Comparison of ENCODE assay signal across 12 cellular contexts in the genomic region with DNA sequence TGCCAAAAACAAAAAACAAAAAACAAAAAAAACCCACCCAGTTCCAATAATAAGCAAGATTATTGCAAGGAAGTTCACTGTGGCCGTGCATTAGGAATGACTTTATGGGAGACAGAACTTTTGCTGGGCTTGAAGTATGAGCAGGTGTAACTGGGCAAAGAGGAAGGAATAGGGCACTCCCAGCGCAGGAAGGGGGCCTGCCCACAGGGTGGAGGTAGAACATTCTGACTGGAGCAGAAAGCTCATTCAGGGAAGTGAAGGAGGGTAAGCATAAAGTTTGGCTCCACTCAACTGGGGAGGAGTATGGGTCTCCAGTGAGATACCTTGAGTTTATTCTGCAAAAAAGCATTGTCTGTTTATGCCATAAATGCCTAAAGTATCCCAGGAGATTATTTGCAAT. TPM values are rescaled to one million over a fixed set of nuclear protein-coding genes. Genes with fewer than 3 reads are reported as not detected.
DNase-seq lines count a peak whose midpoint lies in the region; TF ChIP-seq lines count a peak whose summit lies in the region.
"Had no signal": no experiment of that assay in that cellular context is flagged by ENCODE, and none has a peak within 500 bp of the region (broad histone marks: within the 10 kb centered on the region; RNA-seq: fewer than 3 reads in every experiment).

No MANE protein-coding gene starts in this region.

- H3K9me3 Mint-ChIP-seq in H9, result no peaks in the 10 kb centered on the region

- H2BK20ac ChIP-seq in H9 (ENCODE audit: low read depth, low read length, poor library complexity, severe bottlenecking), result no peak overlapping the region

- intact Hi-C loops in sigmoid colon (cut with DNase I), result no loop called here

- H3K79me2 ChIP-seq in H9 (ENCODE audit: insufficient read depth, low read length), result no peaks in the 10 kb centered on the region

- no peak overlapping the region for H2BK12ac ChIP-seq in H9 (ENCODE audit: insufficient read length, low read depth, low read length)

- H3K56ac ChIP-seq in H9 (ENCODE audit: insufficient read length, low read depth, low read length), result no peak overlapping the region

- H3K9me3 ChIP-seq in H9 (ENCODE audit: control insufficient read depth, low read depth, low read length), result no peaks in the 10 kb centered on the region
- H3K9me3 ChIP-seq in sigmoid colon, result no peaks in the 10 kb centered on the region
- H3K9me3 ChIP-seq: uterus had no signal

- H2AFZ ChIP-seq in H9 (ENCODE audit: low read length), result no peak overlapping the region

- no peak overlapping the region for H3K4me3 ChIP-seq in kidney epithelial cell (ENCODE audit: low read depth, low read length)
- no peak overlapping the region for H3K4me3 ChIP-seq in sigmoid colon
- H3K4me3 ChIP-seq: uterus had no signal

- no peak overlapping the region for H2BK120ac ChIP-seq in H9 (ENCODE audit: low read depth, low read length, poor library complexity, severe bottlenecking)

- DNase-seq in COR-L47 (lab: John Stamatoyannopoulos, UW) (peak; percentile 27), H9 (peak; percentile 52), RWPE1 (ENCODE audit: low spot score) (peak; percentile 24), kidney epithelial cell (ENCODE audit: low read depth) (no peak), germinal center (ENCODE audit: low spot score) (no peak), sigmoid colon (no peak), GM03348 (ENCODE audit: low spot score) (no peak)
- DNase-seq in activated naive CD4-positive, alpha-beta T cell (lab: John Stamatoyannopoulos, UW), result no peak
- DNase-seq: effector CD4-positive, alpha-beta T cell; head of caudate nucleus; SW 1271; uterus had no signal

- H4K20me1 ChIP-seq in H9 (ENCODE audit: control insufficient read depth, insufficient read depth, insufficient read length), result no peaks in the 10 kb centered on the region

- no peak overlapping the region for H2BK5ac ChIP-seq in H9 (ENCODE audit: insufficient read length, low read length)

- H3K4me1 ChIP-seq in H9 (ENCODE audit: insufficient read depth, low read length) (no peaks in the 10 kb centered on the region), sigmoid colon (no peaks in the 10 kb centered on the region)
- H3K4me1 ChIP-seq: uterus had no signal

- peaks cover 7 to 20% of the 10 kb centered on the region in 2 experiments for H3K4me1 Mint-ChIP-seq in H9

- H3K4me3 Mint-ChIP-seq in H9, result no peak overlapping the region

- TF ChIP-seq CTCF in H9 (conservative IDR thresholded peaks at IDR 0.05) (peak; percentile 68), RWPE1 (conservative IDR thresholded peaks at IDR 0.05; ENCODE audit: low read depth) (no peak), kidney epithelial cell (IDR thresholded peaks at IDR 0.05; ENCODE audit: insufficient read depth, low read length, poor library complexity, severe bottlenecking) (peak; percentile 10), sigmoid colon (IDR thresholded peaks at IDR 0.05) (no peak)

- no peaks in the 10 kb centered on the region; the same call in 1 of the 2 replicates for H3K27me3 ChIP-seq in H9 (ENCODE audit: insufficient read depth, low read length)
- peaks cover 4% of the 10 kb centered on the region for H3K27me3 ChIP-seq in kidney epithelial cell (ENCODE audit: control insufficient read depth, insufficient read depth, low read length)
- no peaks in the 10 kb centered on the region for H3K27me3 ChIP-seq in sigmoid colon
- H3K27me3 ChIP-seq: uterus had no signal

- H3K27ac ChIP-seq in H9 (ENCODE audit: insufficient read length, low read depth, low read length), result no peak overlapping the region
- H3K27ac ChIP-seq in RWPE1, result no peak overlapping the region
- no peak overlapping the region for H3K27ac ChIP-seq in sigmoid colon
- H3K27ac ChIP-seq: uterus had no signal

- H3K9ac ChIP-seq in H9 (ENCODE audit: extremely low read depth, insufficient read length, low read length), result no peak overlapping the region

- no peak overlapping the region for H3T11ph ChIP-seq in H9 (ENCODE audit: low read length)

- no peak overlapping the region for H3K18ac ChIP-seq in H9 (ENCODE audit: insufficient read length, low read depth, low read length)

- CTCF ChIA-PET in RWPE1 (lab: Yijun Ruan, JAX), result no interaction called here

- no peak for TF ChIP-seq POLR2A in sigmoid colon (IDR thresholded peaks at IDR 0.05)

- no peak overlapping the region for H3K4ac ChIP-seq in H9 (ENCODE audit: low read depth, low read length)

- H3K23me2 ChIP-seq in H9 (ENCODE audit: insufficient read length, low read depth, low read length, poor library complexity, severe bottlenecking), result no peaks in the 10 kb centered on the region

- H2BK15ac ChIP-seq in H9 (ENCODE audit: low read depth, low read length), result no peak overlapping the region

- no peak overlapping the region for H4K8ac ChIP-seq in H9 (replicated peaks; ENCODE audit: insufficient read length, low read depth, low read length)

- no peak overlapping the region for H4K5ac ChIP-seq in H9 (ENCODE audit: insufficient read length, low read depth, low read length)

- H3K4me2 ChIP-seq in H9 (ENCODE audit: insufficient read depth, insufficient read length, low read length), result no peak overlapping the region

- no CpG with 5 or more reads among the region's 2 CpGs for WGBS in H9 (ENCODE audit: extremely low coverage, insufficient read length, low lambda C conversion rate)
- WGBS in sigmoid colon, 2 donors, result 12 to 36% methylated on average over 2 of the region's 2 CpGs

- no peak overlapping the region for H3K14ac ChIP-seq in H9 (ENCODE audit: insufficient read depth, low read length)

- no peaks in the 10 kb centered on the region for H3K79me1 ChIP-seq in H9 (ENCODE audit: insufficient read depth, low read depth, low read length, poor library complexity, severe bottlenecking)

- TF ChIP-seq EP300 in sigmoid colon (IDR thresholded peaks at IDR 0.05), result no peak

- H3K27ac Mint-ChIP-seq in H9, result no peak overlapping the region

- H3K36me3 Mint-ChIP-seq in H9 (ENCODE audit: insufficient read depth in 1 of 3, low read depth in 3 of 3), result no peaks in the 10 kb centered on the region

- POLR2A ChIA-PET in RWPE1 (lab: Yijun Ruan, JAX; ENCODE audit: low non-redundant PET), result no interaction called here

- no peaks in the 10 kb centered on the region for H3K36me3 ChIP-seq in kidney epithelial cell (ENCODE audit: control insufficient read depth, insufficient read depth, low read length)
- H3K36me3 ChIP-seq in sigmoid colon, result no peaks in the 10 kb centered on the region
- H3K36me3 ChIP-seq: uterus had no signal

- no peak overlapping the region for H2AK5ac ChIP-seq in H9 (ENCODE audit: insufficient read length, low read length)

- no peak overlapping the region for H3K23ac ChIP-seq in H9 (ENCODE audit: insufficient read length, low read depth, low read length)

- no peak overlapping the region for H4K91ac ChIP-seq in H9 (ENCODE audit: insufficient read length, low read depth, low read length)

- no peaks in the 10 kb centered on the region; the same call in 1 of the 2 replicates for H3K27me3 Mint-ChIP-seq in H9 (ENCODE audit: low read depth)

RNA-seq across cellular contexts. Expression of gene WIPF3, which starts 42.1 kb away (rescaled TPM):
- total RNA-seq in H9 (2021), result 11.6 and 11.8 TPM in 2 replicates
- 0.46 and 0.68 TPM in 2 replicates for total RNA-seq in kidney epithelial cell
- 1 to 10 TPM in 1 of 4 donors, under 1 TPM in 3; 0.66 to 4.7 (median 0.76) TPM for total RNA-seq in sigmoid colon
- polyA plus RNA-seq in sigmoid colon, result under 1 TPM; 0.46 to 0.71 (median 0.60) TPM

Comparison
In these comparisons a context has a peak if more than half of its experiments do, and no peak if none do; other contexts are left out.
1. DNase-seq: peak in COR-L47 (single experiment), H9 (single experiment) and RWPE1 (single experiment); none in kidney epithelial cell (single experiment), germinal center (single experiment), sigmoid colon (single experiment), activated naive CD4-positive, alpha-beta T cell (0 of 4) and GM03348 (single experiment).
2. CTCF ChIP-seq: peak in H9 (single experiment) and kidney epithelial cell (single experiment); none in RWPE1 (single experiment) and sigmoid colon (0 of 4).